Comparison of ENCODE assay signal across 8 cellular contexts in genomic region chrX:154748712-154749339, GRCh38. TPM values are rescaled to one million over a fixed set of nuclear protein-coding genes. Genes with fewer than 3 reads are reported as not detected.
DNase-seq lines count a peak whose midpoint lies in the region; ATAC-seq and TF ChIP-seq lines count a peak whose summit lies in the region.

No MANE protein-coding gene starts in this region.

- H3K9me3 ChIP-seq in esophagus muscularis mucosa, result peaks cover 0 to 11% (median 0%) of the 10 kb centered on the region in 4 donors

- TF ChIP-seq CTCF in esophagus muscularis mucosa (IDR thresholded peaks at IDR 0.05) (peak; percentile 70 to 76 (median 76)), natural killer cell (IDR thresholded peaks at IDR 0.05) (peak; percentile 69)

- no peaks in the 10 kb centered on the region for H3K36me3 Mint-ChIP-seq in natural killer cell

- peak overlapping the region; percentile 7 to 67 (median 57) for H3K27ac ChIP-seq in esophagus muscularis mucosa (replicated peaks in 1 of 4)

- peak overlapping the region; percentile 78 to 84 for H3K27ac Mint-ChIP-seq in natural killer cell

- no peak overlapping the region for H3K4me3 ChIP-seq in esophagus muscularis mucosa

- no peaks in the 10 kb centered on the region for H3K9me3 Mint-ChIP-seq in natural killer cell

- TF ChIP-seq POLR2A in esophagus muscularis mucosa (IDR thresholded peaks at IDR 0.05; ENCODE audit: low read depth), result no peak

- no peaks in the 10 kb centered on the region for H3K36me3 ChIP-seq in esophagus muscularis mucosa

- TF ChIP-seq EP300 in esophagus muscularis mucosa (IDR thresholded peaks at IDR 0.05), result no peak

- peak overlapping the region; percentile 89 for H3K4me3 Mint-ChIP-seq in natural killer cell

- intact Hi-C loops in Right ventricle myocardium inferior (cut with DNase I) (loop anchor here (2.0 to 10.0 kb wide), 2 partner anchors 14 to 774 kb away; partner anchors contain the start of genes HCFC1 and TMEM187), cardiac septum (cut with DNase I) (no loop called here), esophagus muscularis mucosa (cut with DNase I) (loop anchor here (5.0 kb wide), 1 partner anchor 37 kb away; no protein-coding TSS in a partner anchor), natural killer cell (cut with micrococcal nuclease) (loop anchor here (1.0 to 5.0 kb wide), 2 partner anchors 24 to 37 kb away; no protein-coding TSS in a partner anchor)

- DNase-seq in Right ventricle myocardium inferior (ENCODE audit: missing footprints), result no peak
- no peak for DNase-seq in cardiac septum (ENCODE audit: low spot score)
- DNase-seq in NCI-H460 (ENCODE audit: extremely low read depth, low read depth), result peak; percentile 69
- peak; percentile 28 for DNase-seq in activated CD8-positive, alpha-beta memory T cell treated with anti-CD3 and anti-CD28 coated beads, Interleukin-2, amount 50 U/mL, for 4 hours
- no peak for DNase-seq in esophagus muscularis mucosa (ENCODE audit: extremely low spot score)
- DNase-seq in natural killer cell, result no peak
- no peak for DNase-seq in cerebellar nuclear complex (lab: John Stamatoyannopoulos, UW)

- ATAC-seq in Right ventricle myocardium inferior, result peak; percentile 61
- peak; percentile 66 for ATAC-seq in HG02852 (IDR thresholded peaks at IDR 0.05; ENCODE audit: unreplicated experiment)
- peak; percentile 63 to 80 (median 65) for ATAC-seq in natural killer cell

- 28% methylated on average over 11 of the region's 11 CpGs for WGBS in esophagus muscularis mucosa

- H3K4me1 Mint-ChIP-seq in natural killer cell, result peaks cover 30 to 43% of the 10 kb centered on the region in 2 donors

- no peaks in the 10 kb centered on the region for H3K27me3 ChIP-seq in esophagus muscularis mucosa

- H3K27me3 Mint-ChIP-seq in natural killer cell (ENCODE audit: low read depth in 2 of 2), result peaks cover 0 to 7% of the 10 kb centered on the region in 2 donors

- peaks cover 0 to 23% (median 20%) of the 10 kb centered on the region in 4 donors for H3K4me1 ChIP-seq in esophagus muscularis mucosa

RNA-seq across cellular contexts. Expression of gene GAB3, which starts 2.1 kb away (rescaled TPM):
- total RNA-seq in Right ventricle myocardium inferior (12.1 TPM), cardiac septum (17.7 TPM), esophagus muscularis mucosa (1 to 10 TPM; 3.9 to 7.3 (median 5.2) TPM), natural killer cell (10 to 100 TPM; 55.6 to 89.8 (median 77.4) TPM)
- 0.20 and 0.89 TPM in 2 replicates for total RNA-seq in NCI-H460 (2014; rRNA removed; shearing (Covaris generic))
- 0.44 and 0.48 TPM in 2 replicates for polyA plus RNA-seq in NCI-H460 (2014; cell fraction: nucleus; rRNA removed)

RNA-seq across cellular contexts. Expression of gene DKC1, which starts 13.8 kb away (rescaled TPM):
- total RNA-seq in Right ventricle myocardium inferior, result 19.7 TPM
- total RNA-seq in cardiac septum, result 22.4 TPM
- total RNA-seq in NCI-H460 (2014; rRNA removed; shearing (Covaris generic)), result 140 and 153 TPM in 2 replicates
- polyA plus RNA-seq in NCI-H460 (2014; cell fraction: nucleus; rRNA removed), result 170 and 211 TPM in 2 replicates
- 10 to 100 TPM; 18.3 to 29.9 (median 24.9) TPM for total RNA-seq in esophagus muscularis mucosa
- total RNA-seq in natural killer cell, result 10 to 100 TPM; 41.8 to 54.3 (median 53.9) TPM

RNA-seq across cellular contexts. Expression of gene MPP1, which starts 56.5 kb away (rescaled TPM):
- total RNA-seq in Right ventricle myocardium inferior (40.7 TPM), cardiac septum (30.0 TPM), esophagus muscularis mucosa (10 to 100 TPM; 28.2 to 46.9 (median 33.3) TPM), natural killer cell (10 to 100 TPM; 20.8 to 36.7 (median 27.0) TPM)
- 15.1 and 17.4 TPM in 2 replicates for total RNA-seq in NCI-H460 (2014; rRNA removed; shearing (Covaris generic))
- 18.3 and 21.5 TPM in 2 replicates for polyA plus RNA-seq in NCI-H460 (2014; cell fraction: nucleus; rRNA removed)

Comparison
In these comparisons a context has a peak if more than half of its experiments do, and no peak if none do; other contexts are left out.
1. DNase-seq: peak in NCI-H460 (single experiment) and activated CD8-positive, alpha-beta memory T cell treated with anti-CD3 and anti-CD28 coated beads, Interleukin-2, amount 50 U/mL, for 4 hours (single experiment); none in Right ventricle myocardium inferior (single experiment), cardiac septum (single experiment), esophagus muscularis mucosa (single experiment), natural killer cell (single experiment) and cerebellar nuclear complex (0 of 2).
2. Peak in every context shown above with its lines, with median percentiles within 50 percentile points of each other: ATAC-seq.